Comparison of ENCODE assay signal across 8 cellular contexts in genomic region chr11:67117667-67118058, GRCh38. TPM values are rescaled to one million over a fixed set of nuclear protein-coding genes. Genes with fewer than 3 reads are reported as not detected.
A peak's percentile ranks its signal among the peaks of the same experiment; 100 is the strongest.
DNase-seq lines count a peak whose midpoint lies in the region; ATAC-seq and TF ChIP-seq lines count a peak whose summit lies in the region.

No MANE protein-coding gene starts in this region.

- no TSS peak for BruUV-seq in Panc1 (replicated peaks; lab: Mats Ljungman, UMichigan)

- H3K4me3 ChIP-seq in GM12865 (ENCODE audit: low read depth, low read length) (peak overlapping the region; percentile 82), Panc1 (ENCODE audit: low read depth in 2 of 2, low read length in 2 of 2) (peak overlapping the region; percentile 43 to 53), adrenal gland (peak overlapping the region in 1 of 4 donors; percentile 82), smooth muscle cell (peak overlapping the region; percentile 26), thyroid gland (replicated peaks in 1 of 3) (no peak overlapping the region)

- H3K36me3 ChIP-seq in Panc1 (ENCODE audit: control insufficient read depth, insufficient read depth, low read length) (peaks cover 5% of the 10 kb centered on the region; the same call in 1 of the 2 replicates), adrenal gland (replicated peaks in 1 of 2) (no peaks in the 10 kb centered on the region), smooth muscle cell (ENCODE audit: low read depth) (no peaks in the 10 kb centered on the region), thyroid gland (no peaks in the 10 kb centered on the region)

- WGBS in adrenal gland, 4 donors = 35 to 46% (median 39%) methylated on average over 14 to 44 of the region's 44 CpGs
- WGBS in smooth muscle cell (ENCODE audit: low lambda C conversion rate) = 9% methylated on average over 35 of the region's 44 CpGs
- 42 to 63% methylated on average over 9 to 12 of the region's 44 CpGs for WGBS in thyroid gland, 2 donors

- TF ChIP-seq POLR2A in adrenal gland (IDR thresholded peaks at IDR 0.05) (no peak), thyroid gland (IDR thresholded peaks at IDR 0.05) (no peak)

- peaks cover 21% of the 10 kb centered on the region for H3F3A ChIP-seq in smooth muscle cell (ENCODE audit: low read depth)

- DNase-seq in GM12865 (ENCODE audit: low read depth) (peak; percentile 61), Panc1 (ENCODE audit: low read depth, low spot score) (no peak), adrenal gland (peak; percentile 12 to 58 (median 29)), iPS-NIHi11 (ENCODE audit: low spot score) (peak; percentile 64), smooth muscle cell (lab: John Stamatoyannopoulos, UW; ENCODE audit: unreplicated experiment) (no peak), SIG-M5 (lab: John Stamatoyannopoulos, UW) (no peak), thyroid gland (no peak)

- H3K4me1 ChIP-seq in Panc1 (ENCODE audit: control insufficient read depth, insufficient read depth, low read length) (peaks cover 18% of the 10 kb centered on the region), adrenal gland (replicated peaks in 1 of 2) (peaks cover 7 to 17% of the 10 kb centered on the region in 2 donors), smooth muscle cell (ENCODE audit: low read depth) (peaks cover 25% of the 10 kb centered on the region), thyroid gland (peaks cover 15 to 25% of the 10 kb centered on the region in 2 donors)

- in situ Hi-C loops in Panc1 (cut with HindIII; ENCODE audit: low pct_unique_long_range_greater_than_20kb, low sequenced_read_pairs) = no loop called here

- POLR2A ChIA-PET in Panc1 (lab: Charles Lee) = interaction anchor here (0.7 kb wide), 1 partner anchor 29 kb away, joined by 3 read pairs; no protein-coding TSS in a partner anchor

- H3K79me2 ChIP-seq in smooth muscle cell (ENCODE audit: low read depth) = peaks cover 31% of the 10 kb centered on the region

- TF ChIP-seq CTCF in GM12865 (IDR thresholded peaks at IDR 0.05; ENCODE audit: insufficient read depth, low read depth, low read length, missing control alignments) = no peak
- TF ChIP-seq CTCF in Panc1 (IDR thresholded peaks at IDR 0.05) = no peak
- TF ChIP-seq CTCF in adrenal gland (IDR thresholded peaks at IDR 0.05) = no peak
- no peak for TF ChIP-seq CTCF in smooth muscle cell (IDR thresholded peaks at IDR 0.05; ENCODE audit: borderline replicate concordance, insufficient read depth, poor library complexity, severe bottlenecking)
- TF ChIP-seq CTCF in thyroid gland (IDR thresholded peaks at IDR 0.05) = no peak

- peaks cover 30% of the 10 kb centered on the region for H4K20me1 ChIP-seq in smooth muscle cell (ENCODE audit: low read depth)

- H3K27ac ChIP-seq in Panc1 (ENCODE audit: low read length) (peak overlapping the region; percentile 92), adrenal gland (peak overlapping the region in 2 of 5 donors; percentile 96 to 99), smooth muscle cell (ENCODE audit: low read depth) (peak overlapping the region; percentile 65), thyroid gland (peak overlapping the region in 1 of 3 donors; percentile 31)

- H3K9me3 ChIP-seq in Panc1 (ENCODE audit: control insufficient read depth, insufficient read depth, low read depth, low read length) (no peaks in the 10 kb centered on the region), adrenal gland (replicated peaks in 1 of 3) (no peaks in the 10 kb centered on the region), smooth muscle cell (replicated peaks; ENCODE audit: low read depth) (no peaks in the 10 kb centered on the region), thyroid gland (no peaks in the 10 kb centered on the region)

- CTCF ChIA-PET in Panc1 (lab: Charles Lee) = no interaction called here

- peak overlapping the region; percentile 61 for H2AFZ ChIP-seq in smooth muscle cell (ENCODE audit: low read depth)

- H3K4me2 ChIP-seq in smooth muscle cell = peak overlapping the region; percentile 75

- H3K27me3 ChIP-seq in Panc1 (ENCODE audit: control insufficient read depth, insufficient read depth, low read length) (no peaks in the 10 kb centered on the region), adrenal gland (no peaks in the 10 kb centered on the region), smooth muscle cell (ENCODE audit: low read depth) (no peaks in the 10 kb centered on the region), thyroid gland (no peaks in the 10 kb centered on the region)

- ATAC-seq in Panc1 (peak; percentile 42), GM18873 (IDR thresholded peaks at IDR 0.05; ENCODE audit: low FRiP score, unreplicated experiment) (no peak)

- intact Hi-C loops in Panc1 (cut with micrococcal nuclease; ENCODE audit: unreplicated experiment) = no loop called here
- intact Hi-C loops in adrenal gland (cut with DNase I) = no loop called here
- intact Hi-C loops in thyroid gland (cut with DNase I) = no loop called here

- H3K9ac ChIP-seq in smooth muscle cell (ENCODE audit: low read depth) = no peak overlapping the region

RNA-seq across cellular contexts. Expression of gene KDM2A, which starts 1.4 kb away (rescaled TPM):
- 112 TPM for total RNA-seq in Panc1 (2021; ENCODE audit: unreplicated experiment)
- 83.4 TPM for polyA plus RNA-seq in Panc1 (2012; ENCODE audit: insufficient read length)
- total RNA-seq in adrenal gland = 10 to 100 TPM; 30.6 to 65.3 (median 53.5) TPM
- polyA plus RNA-seq in adrenal gland = 10 to 100 TPM; 33.8 to 50.5 (median 36.4) TPM
- total RNA-seq in smooth muscle cell = 42.0 and 44.9 TPM in 2 replicates
- 18.9 and 21.6 TPM in 2 replicates for polyA plus RNA-seq in smooth muscle cell
- 10 to 100 TPM; 38.7 to 88.1 (median 73.5) TPM for total RNA-seq in thyroid gland

Comparison
In these comparisons a context has a peak if more than half of its experiments do, and no peak if none do; other contexts are left out.
1. DNase-seq: peak in GM12865 (single experiment), adrenal gland (7 of 7) and iPS-NIHi11 (single experiment); none in Panc1 (single experiment), smooth muscle cell (single experiment), SIG-M5 (single experiment) and thyroid gland (0 of 2).
2. H3K4me3 ChIP-seq: peak in GM12865 (single experiment), Panc1 (2 of 2) and smooth muscle cell (single experiment); none in thyroid gland (0 of 3).